Comparison of ENCODE assay signal across 8 cellular contexts in genomic region chr11:33542921-33543320, GRCh38.
DNase-seq lines count a peak whose midpoint lies in the region; ATAC-seq, FAIRE-seq and TF ChIP-seq lines count a peak whose summit lies in the region.

No MANE protein-coding gene starts in this region.

- no peak overlapping the region for H3K4me3 ChIP-seq in HEK293 (ENCODE audit: low read depth, low read length)
- no peak overlapping the region for H3K4me3 ChIP-seq in SU-DHL-6 (ENCODE audit: insufficient read depth, low read length, poor library complexity, severe bottlenecking)
- no peak overlapping the region for H3K4me3 ChIP-seq in right lobe of liver

- TF ChIP-seq CTCF in D721Med (IDR thresholded peaks at IDR 0.05; ENCODE audit: insufficient read depth, missing control alignments) (peak; percentile 61), HEK293 (tag by site-specific recombination; IDR thresholded peaks at IDR 0.05) (0 out of 2 replicates have a peak, but pooled peaks have one; percentile 25), SU-DHL-6 (IDR thresholded peaks at IDR 0.05; ENCODE audit: insufficient read depth, low read length, poor library complexity, severe bottlenecking) (peak; percentile 31), chondrocyte (IDR thresholded peaks at IDR 0.05) (peak; percentile 80), right lobe of liver (IDR thresholded peaks at IDR 0.05) (peak; percentile 50 to 67 (median 57))

- H3K4me3 Mint-ChIP-seq in chondrocyte (ENCODE audit: unreplicated experiment) = no peak overlapping the region

- no peak overlapping the region for H3K9ac ChIP-seq in SU-DHL-6 (ENCODE audit: low read length)

- H3K27me3 ChIP-seq in SU-DHL-6 (ENCODE audit: low read length) (no peaks in the 10 kb centered on the region), right lobe of liver (no peaks in the 10 kb centered on the region)

- CTCF ChIA-PET in HEK293 (lab: Yijun Ruan, JAX) = interaction anchor here (0.7 to 1.2 kb wide), 4 partner anchors 10 to 147 kb away, joined by 3 to 4 read pairs (median 3); no protein-coding TSS in a partner anchor

- H3K27ac ChIP-seq in HEK293 (ENCODE audit: extremely low read depth, low read depth, low read length) (no peak overlapping the region), SU-DHL-6 (ENCODE audit: low read depth, low read length) (no peak overlapping the region), right lobe of liver (no peak overlapping the region), substantia nigra (ENCODE audit: low read depth, low read length, poor library complexity, severe bottlenecking) (no peak overlapping the region)

- no peaks in the 10 kb centered on the region for H3K9me3 ChIP-seq in HEK293 (ENCODE audit: control insufficient read depth, insufficient read depth, low read depth, low read length)
- no peaks in the 10 kb centered on the region for H3K9me3 ChIP-seq in SU-DHL-6 (ENCODE audit: insufficient read depth, low read length)
- H3K9me3 ChIP-seq in right lobe of liver = no peaks in the 10 kb centered on the region

- no peaks in the 10 kb centered on the region for H3K9me2 ChIP-seq in SU-DHL-6 (replicated peaks; ENCODE audit: insufficient read depth, low read length)

- POLR2A ChIA-PET in HEK293 (lab: Yijun Ruan, JAX) = no interaction called here

- WGBS in right lobe of liver (ENCODE audit: insufficient coverage, low coverage, low lambda C conversion rate, missing lambda C conversion rate) = 23% methylated on average over 3 of the region's 7 CpGs

- DNase-seq in D721Med (ENCODE audit: insufficient read length, low spot score) (no peak), chondrocyte (ENCODE audit: low spot score) (no peak), right lobe of liver (peak in 2 of 3 donors; percentile 40 to 57), substantia nigra (lab: John Stamatoyannopoulos, UW) (peak in 33 of 49 donors; percentile 1 to 59 (median 27))

- no peaks in the 10 kb centered on the region for H3K36me3 Mint-ChIP-seq in chondrocyte (ENCODE audit: low read depth)

- no peak for FAIRE-seq in D721Med (lab: Jason Lieb, UNC)

- H3K4me1 ChIP-seq in HEK293 (ENCODE audit: control insufficient read depth, insufficient read depth, low read length) (no peaks in the 10 kb centered on the region), right lobe of liver (no peaks in the 10 kb centered on the region)

- no peaks in the 10 kb centered on the region for H3K27me3 Mint-ChIP-seq in chondrocyte (ENCODE audit: low read depth)

- ATAC-seq in right lobe of liver (peak; percentile 81 to 88 (median 82)), GM18520 (IDR thresholded peaks at IDR 0.05; ENCODE audit: unreplicated experiment) (no peak), GM21576 (IDR thresholded peaks at IDR 0.05; ENCODE audit: unreplicated experiment) (no peak)

- intact Hi-C loops in right lobe of liver (cut with DNase I) = loop anchor here in 1 of 2 donors (10.0 kb wide), 1 partner anchor 142 kb away; no protein-coding TSS in a partner anchor

- H3F3A ChIP-seq in SU-DHL-6 (ENCODE audit: insufficient read depth) = no peaks in the 10 kb centered on the region

- no peaks in the 10 kb centered on the region for H4K20me1 ChIP-seq in SU-DHL-6 (ENCODE audit: low read depth, low read length)

- TF ChIP-seq POLR2A in right lobe of liver (IDR thresholded peaks at IDR 0.05) = no peak

- no peak overlapping the region for H2AFZ ChIP-seq in SU-DHL-6 (ENCODE audit: low read depth, low read length, severe bottlenecking)

- no peak overlapping the region for H3K27ac Mint-ChIP-seq in chondrocyte (ENCODE audit: unreplicated experiment)

- H3K36me3 ChIP-seq in HEK293 (ENCODE audit: control insufficient read depth in 2 of 2, insufficient read depth in 1 of 2, low read length in 2 of 2) (peaks cover 0 to 7% of the 10 kb centered on the region in 2 experiments; a peak in 1 of 3 replicates), SU-DHL-6 (ENCODE audit: low read length) (no peaks in the 10 kb centered on the region), right lobe of liver (no peaks in the 10 kb centered on the region)

- peaks cover 17% of the 10 kb centered on the region for H3K4me1 Mint-ChIP-seq in chondrocyte (ENCODE audit: low read depth)

- H3K4me2 ChIP-seq in SU-DHL-6 (ENCODE audit: low read depth, low read length, poor library complexity, severe bottlenecking) = no peak overlapping the region

- H3K79me2 ChIP-seq in SU-DHL-6 (ENCODE audit: insufficient read depth, low read length) = no peaks in the 10 kb centered on the region

- H3K9me3 Mint-ChIP-seq in chondrocyte (ENCODE audit: low read depth) = no peaks in the 10 kb centered on the region

TF ChIP-seq in HEK293, 187 proteins besides CTCF, POLR2A, EP300 and RAD21:
- TF ChIP-seq ZNF302 (tag by site-specific recombination; IDR thresholded peaks at IDR 0.05; ENCODE audit: low read depth) = no peak
- 0 out of 2 replicates have a peak, but pooled peaks have one; percentile 7 for TF ChIP-seq PRDM1 (tag by site-specific recombination; IDR thresholded peaks at IDR 0.05)
- TF ChIP-seq ZNF654 (tag by site-specific recombination; IDR thresholded peaks at IDR 0.05; ENCODE audit: low read depth) = peak; percentile 14; the same call in 1 of the 2 replicates
TF ChIP-seq in HEK293: peak in this region for 2.

Comparison
In these comparisons a context has a peak if more than half of its experiments do, and no peak if none do; other contexts are left out.
1. DNase-seq: peak in right lobe of liver (2 of 3) and substantia nigra (33 of 49); none in D721Med (single experiment) and chondrocyte (single experiment).
2. CTCF ChIP-seq: peak in every context shown above with its lines; median percentile 80 in chondrocyte; 61 in D721Med; 57 in right lobe of liver; 31 in SU-DHL-6; 25 in HEK293.
3. ATAC-seq: peak in right lobe of liver (4 of 4); none in GM18520 (single experiment) and GM21576 (single experiment).